In the genomic region with DNA sequence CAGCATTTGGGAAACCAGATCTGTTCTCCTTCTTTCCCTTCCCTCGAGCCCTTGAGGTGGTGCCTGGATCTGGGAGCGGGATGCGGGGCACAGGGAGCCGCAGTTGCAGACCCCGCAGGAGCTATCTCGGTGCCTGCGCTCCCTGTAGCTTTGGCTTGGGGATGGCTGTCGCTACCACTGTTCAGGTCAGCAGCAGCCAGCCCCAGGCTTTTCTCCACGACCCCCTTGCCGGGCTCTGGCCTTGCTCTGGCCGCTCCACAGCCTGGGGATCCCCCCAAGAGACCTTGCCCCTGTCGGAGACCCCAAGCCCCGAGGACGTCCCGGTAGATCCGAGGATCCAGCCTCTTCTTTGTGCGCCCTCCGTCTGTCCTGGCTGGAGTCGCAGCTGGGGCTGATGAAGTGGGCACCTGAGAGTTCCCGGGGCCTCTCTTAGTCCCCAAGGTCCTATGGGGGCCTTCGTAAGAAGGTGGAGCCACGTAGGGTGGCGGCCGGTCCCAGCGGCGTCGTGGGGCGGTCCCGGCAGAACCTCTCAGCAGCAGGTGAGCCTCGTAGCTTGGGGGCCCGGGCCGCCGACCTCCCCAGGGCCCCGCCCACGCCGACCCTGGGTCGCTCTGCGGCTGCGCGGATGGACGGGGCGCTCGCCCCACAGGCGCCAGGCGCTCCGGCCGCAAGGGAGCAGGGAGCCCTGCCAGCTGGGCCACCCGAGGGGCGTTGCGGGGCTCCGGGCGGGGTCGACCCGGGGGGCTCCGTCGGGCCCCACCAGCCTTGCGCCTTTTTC, we compare ENCODE assay signal across 1 cellular context.
A peak's percentile ranks its signal among the peaks of the same experiment; 100 is the strongest.
TF ChIP-seq lines count a peak whose summit lies in the region.

No MANE protein-coding gene starts in this region.

TF ChIP-seq in HepG2, 621 proteins besides CTCF, POLR2A, EP300 and RAD21 (continued from another document and continues in another):
- peak; percentile 16; the same call in 1 of the 2 replicates for TF ChIP-seq ETS1 (CRISPR knock-in tag; IDR thresholded peaks at IDR 0.05)
- peak; percentile 74 for TF ChIP-seq RBFOX2 (IDR thresholded peaks at IDR 0.05; ENCODE audit: low read depth, low read length)
- no peak for TF ChIP-seq ZNF879 (CRISPR knock-in tag; IDR thresholded peaks at IDR 0.05)
- TF ChIP-seq ZNF101 (CRISPR knock-in tag; IDR thresholded peaks at IDR 0.05; ENCODE audit: borderline replicate concordance, low read depth), result no peak
- no peak for TF ChIP-seq HOMEZ (CRISPR knock-in tag; IDR thresholded peaks at IDR 0.05; ENCODE audit: low read depth)
- TF ChIP-seq HOXA5 (CRISPR knock-in tag; IDR thresholded peaks at IDR 0.05), result no peak
- TF ChIP-seq ZBTB2 (CRISPR knock-in tag; IDR thresholded peaks at IDR 0.05; ENCODE audit: low read depth), result no peak
- TF ChIP-seq MYNN (CRISPR knock-in tag; IDR thresholded peaks at IDR 0.05; ENCODE audit: low read depth), result no peak
- TF ChIP-seq, protein P1, sequence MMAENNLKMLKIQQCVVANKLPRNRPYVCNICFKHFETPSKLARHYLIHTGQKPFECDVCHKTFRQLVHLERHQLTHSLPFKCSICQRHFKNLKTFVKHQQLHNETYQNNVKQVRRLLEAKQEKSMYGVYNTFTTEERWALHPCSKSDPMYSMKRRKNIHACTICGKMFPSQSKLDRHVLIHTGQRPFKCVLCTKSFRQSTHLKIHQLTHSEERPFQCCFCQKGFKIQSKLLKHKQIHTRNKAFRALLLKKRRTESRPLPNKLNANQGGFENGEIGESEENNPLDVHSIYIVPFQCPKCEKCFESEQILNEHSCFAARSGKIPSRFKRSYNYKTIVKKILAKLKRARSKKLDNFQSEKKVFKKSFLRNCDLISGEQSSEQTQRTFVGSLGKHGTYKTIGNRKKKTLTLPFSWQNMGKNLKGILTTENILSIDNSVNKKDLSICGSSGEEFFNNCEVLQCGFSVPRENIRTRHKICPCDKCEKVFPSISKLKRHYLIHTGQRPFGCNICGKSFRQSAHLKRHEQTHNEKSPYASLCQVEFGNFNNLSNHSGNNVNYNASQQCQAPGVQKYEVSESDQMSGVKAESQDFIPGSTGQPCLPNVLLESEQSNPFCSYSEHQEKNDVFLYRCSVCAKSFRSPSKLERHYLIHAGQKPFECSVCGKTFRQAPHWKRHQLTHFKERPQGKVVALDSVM (CRISPR knock-in tag; IDR thresholded peaks at IDR 0.05), result no peak
- no peak for TF ChIP-seq ZNF775 (CRISPR knock-in tag; IDR thresholded peaks at IDR 0.05; ENCODE audit: borderline replicate concordance)
- no peak for TF ChIP-seq ZNF678 (CRISPR knock-in tag; IDR thresholded peaks at IDR 0.05)
- no peak for TF ChIP-seq USF2 (IDR thresholded peaks at IDR 0.05; ENCODE audit: low read depth, low read length)
- no peak for TF ChIP-seq USF2 (CRISPR knock-in tag; IDR thresholded peaks at IDR 0.05; ENCODE audit: borderline replicate concordance)
- no peak for TF ChIP-seq GFI1 (CRISPR knock-in tag; IDR thresholded peaks at IDR 0.05; ENCODE audit: borderline replicate concordance)
- 0 out of 2 replicates have a peak, but pooled peaks have one; percentile 2 for TF ChIP-seq NFKB2 (CRISPR knock-in tag; IDR thresholded peaks at IDR 0.05; ENCODE audit: borderline replicate concordance)
- TF ChIP-seq, protein P2, sequence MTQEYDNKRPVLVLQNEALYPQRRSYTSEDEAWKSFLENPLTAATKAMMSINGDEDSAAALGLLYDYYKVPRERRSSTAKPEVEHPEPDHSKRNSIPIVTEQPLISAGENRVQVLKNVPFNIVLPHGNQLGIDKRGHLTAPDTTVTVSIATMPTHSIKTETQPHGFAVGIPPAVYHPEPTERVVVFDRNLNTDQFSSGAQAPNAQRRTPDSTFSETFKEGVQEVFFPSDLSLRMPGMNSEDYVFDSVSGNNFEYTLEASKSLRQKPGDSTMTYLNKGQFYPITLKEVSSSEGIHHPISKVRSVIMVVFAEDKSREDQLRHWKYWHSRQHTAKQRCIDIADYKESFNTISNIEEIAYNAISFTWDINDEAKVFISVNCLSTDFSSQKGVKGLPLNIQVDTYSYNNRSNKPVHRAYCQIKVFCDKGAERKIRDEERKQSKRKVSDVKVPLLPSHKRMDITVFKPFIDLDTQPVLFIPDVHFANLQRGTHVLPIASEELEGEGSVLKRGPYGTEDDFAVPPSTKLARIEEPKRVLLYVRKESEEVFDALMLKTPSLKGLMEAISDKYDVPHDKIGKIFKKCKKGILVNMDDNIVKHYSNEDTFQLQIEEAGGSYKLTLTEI (CRISPR knock-in tag; conservative IDR thresholded peaks at IDR 0.05), result no peak
- no peak for TF ChIP-seq ZNF441 (CRISPR knock-in tag; IDR thresholded peaks at IDR 0.05; ENCODE audit: borderline replicate concordance)
- TF ChIP-seq, protein P3, sequence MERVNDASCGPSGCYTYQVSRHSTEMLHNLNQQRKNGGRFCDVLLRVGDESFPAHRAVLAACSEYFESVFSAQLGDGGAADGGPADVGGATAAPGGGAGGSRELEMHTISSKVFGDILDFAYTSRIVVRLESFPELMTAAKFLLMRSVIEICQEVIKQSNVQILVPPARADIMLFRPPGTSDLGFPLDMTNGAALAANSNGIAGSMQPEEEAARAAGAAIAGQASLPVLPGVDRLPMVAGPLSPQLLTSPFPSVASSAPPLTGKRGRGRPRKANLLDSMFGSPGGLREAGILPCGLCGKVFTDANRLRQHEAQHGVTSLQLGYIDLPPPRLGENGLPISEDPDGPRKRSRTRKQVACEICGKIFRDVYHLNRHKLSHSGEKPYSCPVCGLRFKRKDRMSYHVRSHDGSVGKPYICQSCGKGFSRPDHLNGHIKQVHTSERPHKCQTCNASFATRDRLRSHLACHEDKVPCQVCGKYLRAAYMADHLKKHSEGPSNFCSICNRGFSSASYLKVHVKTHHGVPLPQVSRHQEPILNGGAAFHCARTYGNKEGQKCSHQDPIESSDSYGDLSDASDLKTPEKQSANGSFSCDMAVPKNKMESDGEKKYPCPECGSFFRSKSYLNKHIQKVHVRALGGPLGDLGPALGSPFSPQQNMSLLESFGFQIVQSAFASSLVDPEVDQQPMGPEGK (CRISPR knock-in tag; IDR thresholded peaks at IDR 0.05), result peak; percentile 83
- no peak for TF ChIP-seq RFX3 (CRISPR knock-in tag; IDR thresholded peaks at IDR 0.05)
- TF ChIP-seq FOXM1 (CRISPR knock-in tag; IDR thresholded peaks at IDR 0.05), result no peak
- TF ChIP-seq CENPX (CRISPR knock-in tag; IDR thresholded peaks at IDR 0.05), result no peak
- no peak for TF ChIP-seq ZNF780A (CRISPR knock-in tag; IDR thresholded peaks at IDR 0.05)
- TF ChIP-seq IKZF4 (CRISPR knock-in tag; IDR thresholded peaks at IDR 0.05; ENCODE audit: borderline replicate concordance, low read depth, not compliant biosample characterization), result peak; percentile 51
- TF ChIP-seq RNF2 (conservative IDR thresholded peaks at IDR 0.05; ENCODE audit: low read depth), result no peak
- no peak for TF ChIP-seq ZNF691 (CRISPR knock-in tag; IDR thresholded peaks at IDR 0.05; ENCODE audit: borderline replicate concordance, low read depth)
- peak in 1 of 2 experiments; percentile 42; a peak in 1 of 4 replicates for TF ChIP-seq HMGXB4 (CRISPR knock-in tag; IDR thresholded peaks at IDR 0.05; ENCODE audit: borderline replicate concordance in 1 of 2, low read depth in 1 of 2)
- TF ChIP-seq ZKSCAN8 (CRISPR knock-in tag; IDR thresholded peaks at IDR 0.05; ENCODE audit: borderline replicate concordance), result no peak
- TF ChIP-seq BORCS8-MEF2B (CRISPR knock-in tag; IDR thresholded peaks at IDR 0.05), result no peak
- no peak for TF ChIP-seq RFX5 (IDR thresholded peaks at IDR 0.05; ENCODE audit: low read depth, low read length)
- TF ChIP-seq CAMTA2 (CRISPR knock-in tag; IDR thresholded peaks at IDR 0.05; ENCODE audit: borderline replicate concordance), result no peak
- TF ChIP-seq JUN (CRISPR knock-in tag; IDR thresholded peaks at IDR 0.05), result no peak
- TF ChIP-seq PRDM10 (CRISPR knock-in tag; IDR thresholded peaks at IDR 0.05; ENCODE audit: low read depth), result no peak
- TF ChIP-seq AKAP8 (CRISPR knock-in tag; IDR thresholded peaks at IDR 0.05), result no peak
- TF ChIP-seq PHB2 (IDR thresholded peaks at IDR 0.05; ENCODE audit: partially characterized antibody), result no peak
- TF ChIP-seq HDAC1 (CRISPR knock-in tag; IDR thresholded peaks at IDR 0.05), result no peak
- peak; percentile 99 for TF ChIP-seq ZNF777 (CRISPR knock-in tag; IDR thresholded peaks at IDR 0.05)
- TF ChIP-seq ZNF747 (CRISPR knock-in tag; IDR thresholded peaks at IDR 0.05; ENCODE audit: borderline replicate concordance), result no peak; the same call in 1 of the 2 replicates
- TF ChIP-seq ZNF547 (CRISPR knock-in tag; IDR thresholded peaks at IDR 0.05), result no peak
